Comparison of ENCODE assay signal across 24 cellular contexts in genomic region chr2:220057922-220058321, GRCh38.
"Had no signal": no experiment of that assay in that cellular context is flagged by ENCODE, and none has a peak within 500 bp of the region (broad histone marks: within the 10 kb centered on the region; RNA-seq: fewer than 3 reads in every experiment).

No MANE protein-coding gene starts in this region.

- H3K9me3 ChIP-seq: Peyer's patch had no signal

- H3K4me3 Mint-ChIP-seq: activated CD4-positive, alpha-beta memory T cell treated with anti-CD3 and anti-CD28 coated beads, Interleukin-2, amount 10 ng/mL, durations not matched to agents 7 days and 5 days; activated naive CD4-positive, alpha-beta T cell treated with anti-CD3 and anti-CD28 coated beads, Interleukin-2, amount 10 ng/mL, durations not matched to agents 7 days and 5 days; activated naive CD8-positive, alpha-beta T cell treated with anti-CD3 and anti-CD28 coated beads for 36 hours; T-helper 1 cell treated with Interleukin-12 subunit alpha and Interleukin-12 subunit beta and Interleukin-4 antibody, amounts not matched to agents 30 μg/mL and 1 μg/mL, for 36 hours had no signal

- H3K9me3 Mint-ChIP-seq: activated CD4-positive, alpha-beta memory T cell treated with anti-CD3 and anti-CD28 coated beads, Interleukin-2, amount 10 ng/mL, durations not matched to agents 7 days and 5 days; activated naive CD4-positive, alpha-beta T cell treated with anti-CD3 and anti-CD28 coated beads, Interleukin-2, amount 10 ng/mL, durations not matched to agents 7 days and 5 days; T-helper 1 cell treated with Interleukin-12 subunit alpha and Interleukin-12 subunit beta and Interleukin-4 antibody, amounts not matched to agents 30 μg/mL and 1 μg/mL, for 36 hours had no signal

- H3K27ac Mint-ChIP-seq: activated CD4-positive, alpha-beta memory T cell treated with anti-CD3 and anti-CD28 coated beads, Interleukin-2, amount 10 ng/mL, durations not matched to agents 7 days and 5 days; activated naive CD4-positive, alpha-beta T cell treated with anti-CD3 and anti-CD28 coated beads, Interleukin-2, amount 10 ng/mL, durations not matched to agents 7 days and 5 days; activated naive CD8-positive, alpha-beta T cell treated with anti-CD3 and anti-CD28 coated beads for 36 hours; activated T-helper 2 cell treated with anti-CD3 and anti-CD28 coated beads, Interferon-gamma antibody, Interleukin-2, Interleukin-4, amounts not matched to agents 10 μg/mL and 5 μg/mL and 100 μg/mL, durations not matched to agents 14 hours and 24 hours and 36 hours; T-helper 1 cell treated with Interleukin-12 subunit alpha and Interleukin-12 subunit beta and Interleukin-4 antibody, amounts not matched to agents 30 μg/mL and 1 μg/mL, for 36 hours had no signal

- H3K4me1 Mint-ChIP-seq: activated CD4-positive, alpha-beta memory T cell treated with anti-CD3 and anti-CD28 coated beads, Interleukin-2, amount 10 ng/mL, durations not matched to agents 7 days and 5 days; activated naive CD4-positive, alpha-beta T cell treated with anti-CD3 and anti-CD28 coated beads, Interleukin-2, amount 10 ng/mL, durations not matched to agents 7 days and 5 days; activated naive CD8-positive, alpha-beta T cell treated with anti-CD3 and anti-CD28 coated beads for 36 hours had no signal

- H3K36me3 ChIP-seq: brain microvascular endothelial cell, cardiac muscle cell, Peyer's patch had no signal

- H3K4me1 ChIP-seq: Peyer's patch had no signal

- H3K4me3 ChIP-seq: cardiac muscle cell, K562, Peyer's patch had no signal

- H3K36me3 Mint-ChIP-seq: activated naive CD4-positive, alpha-beta T cell treated with anti-CD3 and anti-CD28 coated beads, Interleukin-2, amount 10 ng/mL, durations not matched to agents 7 days and 5 days; activated naive CD8-positive, alpha-beta T cell treated with anti-CD3 and anti-CD28 coated beads for 36 hours had no signal

- DNase-seq: activated CD4-positive, alpha-beta memory T cell treated with anti-CD3 and anti-CD28 coated beads, Interleukin-2, amount 10 ng/mL, durations not matched to agents 7 days and 5 days; activated CD4-positive, alpha-beta T cell treated with anti-CD3 and anti-CD28 coated beads, Interleukin-2, amount 50 U/mL, for 1 hour; activated CD4-positive, CD25-positive, alpha-beta regulatory T cell; activated gamma-delta T cell treated with Interleukin-2 at 50 U/mL for 16 hours; activated naive CD4-positive, alpha-beta T cell treated with anti-CD3 and anti-CD28 coated beads, Interleukin-2, amount 10 ng/mL, durations not matched to agents 7 days and 5 days; activated naive CD8-positive, alpha-beta T cell treated with anti-CD3 and anti-CD28 coated beads for 36 hours; activated T-cell treated with anti-CD3 and anti-CD28 coated beads for 4 hours; activated T-cell treated with anti-CD3 and anti-CD28 coated beads, Interleukin-2, amount 50 U/mL, for 48 hours; brain microvascular endothelial cell; Karpas-422; MM.1S; NCI-H1105 treated with DMSO at 0.1 percent for 48 hours; NCI-H1436 treated with DMSO at 0.1 percent for 48 hours; NCI-H187 treated with DMSO at 0.1 percent for 48 hours; NCI-H2081 treated with DMSO at 0.1 percent for 48 hours; NCI-H69; NK-92 treated with Interleukin-12 subunit alpha and Interleukin-12 subunit beta, amount 100 ng/mL, for 24 hours; OCI-M1; Peyer's patch; SHP77 had no signal

- H3K27me3 Mint-ChIP-seq: activated CD4-positive, alpha-beta memory T cell treated with anti-CD3 and anti-CD28 coated beads, Interleukin-2, amount 10 ng/mL, durations not matched to agents 7 days and 5 days; activated naive CD4-positive, alpha-beta T cell treated with anti-CD3 and anti-CD28 coated beads, Interleukin-2, amount 10 ng/mL, durations not matched to agents 7 days and 5 days; activated naive CD8-positive, alpha-beta T cell treated with anti-CD3 and anti-CD28 coated beads for 36 hours had no signal

- H3K27me3 ChIP-seq: brain microvascular endothelial cell, cardiac muscle cell, Peyer's patch had no signal

- H3K27ac ChIP-seq: brain microvascular endothelial cell, cardiac muscle cell, Peyer's patch had no signal

- ATAC-seq: K562 had no signal
